In genomic region chr12:79935021-79935623, GRCh38 we compare ENCODE assay signal across 1 cellular context.
TF ChIP-seq lines count a peak whose summit lies in the region.

PPP1R12A (minus strand) TSS chr12:79935097; CDS start chr12:79934931, 166 bp downstream.

TF ChIP-seq in HEK293, 187 proteins besides CTCF, POLR2A, EP300 and RAD21 (continued from another document):
- TF ChIP-seq, protein P1, sequence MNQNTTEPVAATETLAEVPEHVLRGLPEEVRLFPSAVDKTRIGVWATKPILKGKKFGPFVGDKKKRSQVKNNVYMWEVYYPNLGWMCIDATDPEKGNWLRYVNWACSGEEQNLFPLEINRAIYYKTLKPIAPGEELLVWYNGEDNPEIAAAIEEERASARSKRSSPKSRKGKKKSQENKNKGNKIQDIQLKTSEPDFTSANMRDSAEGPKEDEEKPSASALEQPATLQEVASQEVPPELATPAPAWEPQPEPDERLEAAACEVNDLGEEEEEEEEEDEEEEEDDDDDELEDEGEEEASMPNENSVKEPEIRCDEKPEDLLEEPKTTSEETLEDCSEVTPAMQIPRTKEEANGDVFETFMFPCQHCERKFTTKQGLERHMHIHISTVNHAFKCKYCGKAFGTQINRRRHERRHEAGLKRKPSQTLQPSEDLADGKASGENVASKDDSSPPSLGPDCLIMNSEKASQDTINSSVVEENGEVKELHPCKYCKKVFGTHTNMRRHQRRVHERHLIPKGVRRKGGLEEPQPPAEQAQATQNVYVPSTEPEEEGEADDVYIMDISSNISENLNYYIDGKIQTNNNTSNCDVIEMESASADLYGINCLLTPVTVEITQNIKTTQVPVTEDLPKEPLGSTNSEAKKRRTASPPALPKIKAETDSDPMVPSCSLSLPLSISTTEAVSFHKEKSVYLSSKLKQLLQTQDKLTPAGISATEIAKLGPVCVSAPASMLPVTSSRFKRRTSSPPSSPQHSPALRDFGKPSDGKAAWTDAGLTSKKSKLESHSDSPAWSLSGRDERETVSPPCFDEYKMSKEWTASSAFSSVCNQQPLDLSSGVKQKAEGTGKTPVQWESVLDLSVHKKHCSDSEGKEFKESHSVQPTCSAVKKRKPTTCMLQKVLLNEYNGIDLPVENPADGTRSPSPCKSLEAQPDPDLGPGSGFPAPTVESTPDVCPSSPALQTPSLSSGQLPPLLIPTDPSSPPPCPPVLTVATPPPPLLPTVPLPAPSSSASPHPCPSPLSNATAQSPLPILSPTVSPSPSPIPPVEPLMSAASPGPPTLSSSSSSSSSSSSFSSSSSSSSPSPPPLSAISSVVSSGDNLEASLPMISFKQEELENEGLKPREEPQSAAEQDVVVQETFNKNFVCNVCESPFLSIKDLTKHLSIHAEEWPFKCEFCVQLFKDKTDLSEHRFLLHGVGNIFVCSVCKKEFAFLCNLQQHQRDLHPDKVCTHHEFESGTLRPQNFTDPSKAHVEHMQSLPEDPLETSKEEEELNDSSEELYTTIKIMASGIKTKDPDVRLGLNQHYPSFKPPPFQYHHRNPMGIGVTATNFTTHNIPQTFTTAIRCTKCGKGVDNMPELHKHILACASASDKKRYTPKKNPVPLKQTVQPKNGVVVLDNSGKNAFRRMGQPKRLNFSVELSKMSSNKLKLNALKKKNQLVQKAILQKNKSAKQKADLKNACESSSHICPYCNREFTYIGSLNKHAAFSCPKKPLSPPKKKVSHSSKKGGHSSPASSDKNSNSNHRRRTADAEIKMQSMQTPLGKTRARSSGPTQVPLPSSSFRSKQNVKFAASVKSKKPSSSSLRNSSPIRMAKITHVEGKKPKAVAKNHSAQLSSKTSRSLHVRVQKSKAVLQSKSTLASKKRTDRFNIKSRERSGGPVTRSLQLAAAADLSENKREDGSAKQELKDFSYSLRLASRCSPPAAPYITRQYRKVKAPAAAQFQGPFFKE (tag by site-specific recombination; IDR thresholded peaks at IDR 0.05; ENCODE audit: borderline replicate concordance), result no peak
- TF ChIP-seq ZNF843 (tag by site-specific recombination; IDR thresholded peaks at IDR 0.05), result 0 out of 2 replicates have a peak, but pooled peaks have one; percentile 18
- TF ChIP-seq, protein P2, sequence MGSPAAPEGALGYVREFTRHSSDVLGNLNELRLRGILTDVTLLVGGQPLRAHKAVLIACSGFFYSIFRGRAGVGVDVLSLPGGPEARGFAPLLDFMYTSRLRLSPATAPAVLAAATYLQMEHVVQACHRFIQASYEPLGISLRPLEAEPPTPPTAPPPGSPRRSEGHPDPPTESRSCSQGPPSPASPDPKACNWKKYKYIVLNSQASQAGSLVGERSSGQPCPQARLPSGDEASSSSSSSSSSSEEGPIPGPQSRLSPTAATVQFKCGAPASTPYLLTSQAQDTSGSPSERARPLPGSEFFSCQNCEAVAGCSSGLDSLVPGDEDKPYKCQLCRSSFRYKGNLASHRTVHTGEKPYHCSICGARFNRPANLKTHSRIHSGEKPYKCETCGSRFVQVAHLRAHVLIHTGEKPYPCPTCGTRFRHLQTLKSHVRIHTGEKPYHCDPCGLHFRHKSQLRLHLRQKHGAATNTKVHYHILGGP (tag by site-specific recombination; IDR thresholded peaks at IDR 0.05), result no peak
- TF ChIP-seq ZIC2 (tag by site-specific recombination; IDR thresholded peaks at IDR 0.05), result 0 out of 2 replicates have a peak, but pooled peaks have one; percentile 0
- no peak for TF ChIP-seq BCL11A (tag by site-specific recombination; IDR thresholded peaks at IDR 0.05; ENCODE audit: low read depth)
- no peak for TF ChIP-seq MZF1 (tag by site-specific recombination; IDR thresholded peaks at IDR 0.05; ENCODE audit: borderline replicate concordance)
- TF ChIP-seq INSM2 (tag by site-specific recombination; IDR thresholded peaks at IDR 0.05), result no peak
- peak; percentile 88 for TF ChIP-seq ZNF341 (tag by site-specific recombination; IDR thresholded peaks at IDR 0.05; ENCODE audit: low read depth)
- no peak for TF ChIP-seq ZNF560 (tag by site-specific recombination; IDR thresholded peaks at IDR 0.05; ENCODE audit: borderline replicate concordance)
- no peak for TF ChIP-seq ZNF404 (tag by site-specific recombination; IDR thresholded peaks at IDR 0.05)
- peak; percentile 100 for TF ChIP-seq GLIS2 (tag by site-specific recombination; IDR thresholded peaks at IDR 0.05)
- no peak for TF ChIP-seq ZNF791 (tag by site-specific recombination; IDR thresholded peaks at IDR 0.05)
- TF ChIP-seq ZNF624 (tag by site-specific recombination; IDR thresholded peaks at IDR 0.05), result no peak
- no peak for TF ChIP-seq ZNF174 (tag by site-specific recombination; IDR thresholded peaks at IDR 0.05)
- no peak for TF ChIP-seq ZNF510 (tag by site-specific recombination; IDR thresholded peaks at IDR 0.05; ENCODE audit: insufficient replicate concordance)
- TF ChIP-seq ZNF2 (tag by site-specific recombination; IDR thresholded peaks at IDR 0.05), result peak; percentile 77; the same call in 1 of the 2 replicates
- no peak for TF ChIP-seq ZNF692 (tag by site-specific recombination; IDR thresholded peaks at IDR 0.05)
- TF ChIP-seq, protein P3, sequence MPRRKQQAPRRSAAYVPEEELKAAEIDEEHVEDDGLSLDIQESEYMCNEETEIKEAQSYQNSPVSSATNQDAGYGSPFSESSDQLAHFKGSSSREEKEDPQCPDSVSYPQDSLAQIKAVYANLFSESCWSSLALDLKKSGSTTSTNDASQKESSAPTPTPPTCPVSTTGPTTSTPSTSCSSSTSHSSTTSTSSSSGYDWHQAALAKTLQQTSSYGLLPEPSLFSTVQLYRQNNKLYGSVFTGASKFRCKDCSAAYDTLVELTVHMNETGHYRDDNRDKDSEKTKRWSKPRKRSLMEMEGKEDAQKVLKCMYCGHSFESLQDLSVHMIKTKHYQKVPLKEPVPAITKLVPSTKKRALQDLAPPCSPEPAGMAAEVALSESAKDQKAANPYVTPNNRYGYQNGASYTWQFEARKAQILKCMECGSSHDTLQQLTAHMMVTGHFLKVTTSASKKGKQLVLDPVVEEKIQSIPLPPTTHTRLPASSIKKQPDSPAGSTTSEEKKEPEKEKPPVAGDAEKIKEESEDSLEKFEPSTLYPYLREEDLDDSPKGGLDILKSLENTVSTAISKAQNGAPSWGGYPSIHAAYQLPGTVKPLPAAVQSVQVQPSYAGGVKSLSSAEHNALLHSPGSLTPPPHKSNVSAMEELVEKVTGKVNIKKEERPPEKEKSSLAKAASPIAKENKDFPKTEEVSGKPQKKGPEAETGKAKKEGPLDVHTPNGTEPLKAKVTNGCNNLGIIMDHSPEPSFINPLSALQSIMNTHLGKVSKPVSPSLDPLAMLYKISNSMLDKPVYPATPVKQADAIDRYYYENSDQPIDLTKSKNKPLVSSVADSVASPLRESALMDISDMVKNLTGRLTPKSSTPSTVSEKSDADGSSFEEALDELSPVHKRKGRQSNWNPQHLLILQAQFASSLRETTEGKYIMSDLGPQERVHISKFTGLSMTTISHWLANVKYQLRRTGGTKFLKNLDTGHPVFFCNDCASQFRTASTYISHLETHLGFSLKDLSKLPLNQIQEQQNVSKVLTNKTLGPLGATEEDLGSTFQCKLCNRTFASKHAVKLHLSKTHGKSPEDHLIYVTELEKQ (tag by site-specific recombination; IDR thresholded peaks at IDR 0.05; ENCODE audit: borderline replicate concordance), result no peak
- no peak for TF ChIP-seq ZNF596 (tag by site-specific recombination; IDR thresholded peaks at IDR 0.05)
- no peak for TF ChIP-seq ZNF48 (tag by site-specific recombination; IDR thresholded peaks at IDR 0.05)
- TF ChIP-seq ZNF658 (tag by site-specific recombination; IDR thresholded peaks at IDR 0.05), result no peak
- TF ChIP-seq ZBTB26 (tag by site-specific recombination; optimal IDR thresholded peaks at IDR 0.05), result peak; percentile 85
- TF ChIP-seq, protein P4, sequence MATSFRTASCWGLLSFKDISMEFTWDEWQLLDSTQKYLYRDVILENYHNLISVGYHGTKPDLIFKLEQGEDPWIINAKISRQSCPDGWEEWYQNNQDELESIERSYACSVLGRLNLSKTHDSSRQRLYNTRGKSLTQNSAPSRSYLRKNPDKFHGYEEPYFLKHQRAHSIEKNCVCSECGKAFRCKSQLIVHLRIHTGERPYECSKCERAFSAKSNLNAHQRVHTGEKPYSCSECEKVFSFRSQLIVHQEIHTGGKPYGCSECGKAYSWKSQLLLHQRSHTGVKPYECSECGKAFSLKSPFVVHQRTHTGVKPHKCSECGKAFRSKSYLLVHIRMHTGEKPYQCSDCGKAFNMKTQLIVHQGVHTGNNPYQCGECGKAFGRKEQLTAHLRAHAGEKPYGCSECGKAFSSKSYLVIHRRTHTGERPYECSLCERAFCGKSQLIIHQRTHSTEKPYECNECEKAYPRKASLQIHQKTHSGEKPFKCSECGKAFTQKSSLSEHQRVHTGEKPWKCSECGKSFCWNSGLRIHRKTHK (tag by site-specific recombination; IDR thresholded peaks at IDR 0.05), result no peak
- TF ChIP-seq ZSCAN23 (tag by site-specific recombination; IDR thresholded peaks at IDR 0.05), result no peak
- TF ChIP-seq SP2 (tag by site-specific recombination; IDR thresholded peaks at IDR 0.05), result peak; percentile 94
- TF ChIP-seq ZBTB49 (tag by site-specific recombination; IDR thresholded peaks at IDR 0.05; ENCODE audit: low read depth), result no peak
- no peak for TF ChIP-seq ZNF175 (tag by site-specific recombination; IDR thresholded peaks at IDR 0.05)
- TF ChIP-seq REPIN1 (tag by site-specific recombination; IDR thresholded peaks at IDR 0.05; ENCODE audit: low read depth), result peak; percentile 83; the same call in 1 of the 2 replicates
- TF ChIP-seq GLIS1 (tag by site-specific recombination; IDR thresholded peaks at IDR 0.05), result peak; percentile 85
